8 cellular contexts compared by ENCODE assay signal in the genomic region with DNA sequence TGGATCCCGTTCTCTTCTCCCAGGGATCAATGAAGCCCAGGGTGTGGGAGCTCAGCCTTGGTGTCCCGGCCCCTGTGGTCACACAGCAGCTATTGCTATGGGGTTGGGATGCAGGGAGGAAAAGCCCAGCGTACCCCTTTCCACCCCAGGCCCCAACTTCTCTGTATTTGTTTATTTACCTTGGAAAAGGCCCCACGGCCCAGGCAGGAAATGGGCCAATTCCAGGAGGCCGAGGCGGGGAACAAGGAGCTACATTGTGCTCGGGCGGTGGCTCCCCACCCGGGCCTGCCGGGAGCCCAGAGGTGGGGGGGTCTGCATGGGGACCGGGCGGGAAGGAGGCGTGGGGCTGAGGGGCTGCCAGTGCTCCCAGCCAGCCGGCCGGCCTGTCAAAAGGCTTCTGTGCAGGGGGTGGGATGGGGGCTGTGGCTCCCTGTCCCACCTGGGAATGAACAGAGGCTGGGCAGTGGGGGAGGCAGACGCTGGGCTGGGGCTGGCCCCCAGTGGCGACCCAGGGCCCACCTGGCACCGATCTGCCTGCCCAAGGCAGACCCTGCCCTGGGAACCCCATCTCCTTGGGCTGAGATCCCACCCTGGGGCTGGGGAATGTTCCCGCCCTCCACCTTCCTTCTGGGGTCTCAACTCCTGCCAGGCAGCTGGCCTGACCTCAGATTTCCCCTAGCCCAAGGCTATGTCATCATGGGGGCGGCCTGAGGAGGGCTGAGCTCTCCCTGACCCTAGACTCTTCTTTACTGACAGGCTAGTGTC. TPM values are rescaled to one million over a fixed set of nuclear protein-coding genes. Genes with fewer than 3 reads are reported as not detected.
DNase-seq lines count a peak whose midpoint lies in the region; ATAC-seq, FAIRE-seq and TF ChIP-seq lines count a peak whose summit lies in the region.
"Not testable (repeated sequence)": the region's sequence is repeated elsewhere in the genome, so short reads cannot be mapped to it uniquely, and the experiment has no call there.

No MANE protein-coding gene starts in this region.

- H3K36me3 ChIP-seq in heart left ventricle, left lung, pancreas, tibial artery: not testable (repeated sequence)

- H3K27me3 ChIP-seq in heart left ventricle, left lung, pancreas, tibial artery: not testable (repeated sequence)

- not testable (repeated sequence) for TF ChIP-seq POLR2A in heart left ventricle (IDR thresholded peaks at IDR 0.05)

- H3K27ac ChIP-seq in coronary artery (peak overlapping the region in 1 of 2 donors; percentile 60), heart left ventricle (peak overlapping the region in 8 of 12 donors; percentile 34 to 62 (median 48)), left lung (peak overlapping the region in 1 of 2 donors; percentile 28), pancreas (peak overlapping the region in 2 of 4 donors; percentile 41 to 64), tibial artery (peak overlapping the region; percentile 17 to 53)

- H3K9me3 Mint-ChIP-seq in activated naive CD4-positive, alpha-beta T cell treated with anti-CD3 and anti-CD28 coated beads, Interleukin-2, amount 50 U/mL, for 72 hours, result not testable (repeated sequence)

- H3K36me3 Mint-ChIP-seq in activated naive CD4-positive, alpha-beta T cell treated with anti-CD3 and anti-CD28 coated beads, Interleukin-2, amount 50 U/mL, for 72 hours, result not testable (repeated sequence)

- WGBS in heart left ventricle, 4 donors, result 27 to 55% (median 44%) methylated on average over 2 to 18 of the region's 20 CpGs
- WGBS in pancreas, 2 donors, result 22 to 32% methylated on average over 13 to 17 of the region's 20 CpGs

- not testable (repeated sequence) for TF ChIP-seq CTCF in coronary artery (IDR thresholded peaks at IDR 0.05); heart left ventricle (IDR thresholded peaks at IDR 0.05); left lung (IDR thresholded peaks at IDR 0.05); pancreas (IDR thresholded peaks at IDR 0.05); tibial artery (IDR thresholded peaks at IDR 0.05)

- FAIRE-seq in pancreas (lab: Jason Lieb, UNC), result not testable (repeated sequence)

- not testable (repeated sequence) for H3K4me1 ChIP-seq in heart left ventricle, left lung, pancreas, tibial artery

- not testable (repeated sequence) for H3K4me3 ChIP-seq in coronary artery, heart left ventricle, left lung, pancreas, tibial artery

- ATAC-seq in activated naive CD4-positive, alpha-beta T cell treated with anti-CD3 and anti-CD28 coated beads, Interleukin-2, amount 50 U/mL, for 72 hours, result peak; percentile 18 to 28
- ATAC-seq in heart left ventricle (peak; percentile 70 to 92 (median 84)), left lung (peak; percentile 65), pancreas (peak; percentile 80 to 93 (median 86))

- not testable (repeated sequence) for H3K9me3 ChIP-seq in heart left ventricle, left lung, pancreas, tibial artery

- intact Hi-C loops in heart left ventricle (cut with DNase I); left lung (cut with DNase I); pancreas (cut with DNase I); tibial artery (cut with DNase I; ENCODE audit: low total_unique reads): not testable (repeated sequence)

- H3K27ac Mint-ChIP-seq in activated naive CD4-positive, alpha-beta T cell treated with anti-CD3 and anti-CD28 coated beads, Interleukin-2, amount 50 U/mL, for 72 hours, result not testable (repeated sequence)

- peak in 10 of 14 donors; percentile 2 to 73 (median 10) for DNase-seq in C1 segment of cervical spinal cord (lab: John Stamatoyannopoulos, UW)
- peak; percentile 27 for DNase-seq in M059J (ENCODE audit: low read depth)
- not testable (repeated sequence) for DNase-seq in activated naive CD4-positive, alpha-beta T cell treated with anti-CD3 and anti-CD28 coated beads, Interleukin-2, amount 50 U/mL, for 72 hours (ENCODE audit: low spot score in 2 of 2); left lung; tibial artery
- peak; percentile 52 for DNase-seq in coronary artery (ENCODE audit: low spot score)
- peak; percentile 45 to 69 (median 50) for DNase-seq in heart left ventricle
- peak in 5 of 6 donors; percentile 45 to 77 (median 65) for DNase-seq in pancreas

RNA-seq across cellular contexts. Expression of a gene that starts 23.5 kb away (rescaled TPM):
- 4.3 and 17.9 TPM in 2 replicates for total RNA-seq in M059J (2014; rRNA removed; shearing (Covaris generic))
- total RNA-seq in activated naive CD4-positive, alpha-beta T cell treated with anti-CD3 and anti-CD28 coated beads, Interleukin-2, amount 50 U/mL, for 72 hours, result 1 to 10 TPM; 1.1 to 6.2 TPM
- total RNA-seq in heart left ventricle (10 to 100 TPM in 7 of 9 donors, 1 to 10 TPM in 2; 4.9 to 22.2 (median 14.1) TPM), left lung (10 to 100 TPM; 13.0 to 14.2 TPM), pancreas (10 to 100 TPM; 11.3 to 19.6 (median 15.8) TPM)
- polyA plus RNA-seq in heart left ventricle (10 to 100 TPM in 1 of 2 donors, 1 to 10 TPM in 1; 8.9 to 22.6 TPM), pancreas (10 to 100 TPM; 19.0 to 19.5 TPM)

Comparison
In these comparisons a context has a peak if more than half of its experiments do, and no peak if none do; other contexts are left out.
1. ATAC-seq: peak in every context shown above with its lines; median percentile 86 in pancreas; 84 in heart left ventricle; 65 in left lung; 23 in activated naive CD4-positive, alpha-beta T cell treated with anti-CD3 and anti-CD28 coated beads, Interleukin-2, amount 50 U/mL, for 72 hours.